ENCODE assay signal across 1 cellular context in the genomic region with DNA sequence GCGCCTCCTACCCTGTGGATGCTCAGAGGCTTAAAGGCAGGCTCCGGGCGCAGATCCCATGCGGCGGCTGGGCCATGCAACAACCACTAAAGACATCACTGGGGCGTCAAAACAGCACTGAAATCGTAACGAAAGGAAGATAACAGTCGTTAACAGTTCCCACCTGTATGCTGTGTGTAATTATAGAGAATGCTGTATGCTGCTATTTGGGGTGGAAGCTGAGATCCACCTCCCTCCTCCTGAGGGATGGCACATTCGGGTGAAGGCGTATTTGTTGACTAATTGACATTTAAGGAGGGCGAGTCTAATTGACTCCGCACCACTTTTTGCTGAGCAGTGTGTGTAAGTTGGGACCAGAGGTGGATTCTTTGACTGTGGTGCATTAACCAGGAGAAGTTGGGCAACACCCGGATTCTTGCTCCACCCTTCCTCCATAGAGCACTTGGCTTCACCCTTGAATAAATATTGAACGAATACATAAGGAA.
A peak's percentile ranks its signal among the peaks of the same experiment; 100 is the strongest.
TF ChIP-seq lines count a peak whose summit lies in the region.

No MANE protein-coding gene starts in this region.

TF ChIP-seq in K562, 482 proteins besides CTCF, POLR2A, EP300 and RAD21 (continued from another document):
- TF ChIP-seq, protein P1, sequence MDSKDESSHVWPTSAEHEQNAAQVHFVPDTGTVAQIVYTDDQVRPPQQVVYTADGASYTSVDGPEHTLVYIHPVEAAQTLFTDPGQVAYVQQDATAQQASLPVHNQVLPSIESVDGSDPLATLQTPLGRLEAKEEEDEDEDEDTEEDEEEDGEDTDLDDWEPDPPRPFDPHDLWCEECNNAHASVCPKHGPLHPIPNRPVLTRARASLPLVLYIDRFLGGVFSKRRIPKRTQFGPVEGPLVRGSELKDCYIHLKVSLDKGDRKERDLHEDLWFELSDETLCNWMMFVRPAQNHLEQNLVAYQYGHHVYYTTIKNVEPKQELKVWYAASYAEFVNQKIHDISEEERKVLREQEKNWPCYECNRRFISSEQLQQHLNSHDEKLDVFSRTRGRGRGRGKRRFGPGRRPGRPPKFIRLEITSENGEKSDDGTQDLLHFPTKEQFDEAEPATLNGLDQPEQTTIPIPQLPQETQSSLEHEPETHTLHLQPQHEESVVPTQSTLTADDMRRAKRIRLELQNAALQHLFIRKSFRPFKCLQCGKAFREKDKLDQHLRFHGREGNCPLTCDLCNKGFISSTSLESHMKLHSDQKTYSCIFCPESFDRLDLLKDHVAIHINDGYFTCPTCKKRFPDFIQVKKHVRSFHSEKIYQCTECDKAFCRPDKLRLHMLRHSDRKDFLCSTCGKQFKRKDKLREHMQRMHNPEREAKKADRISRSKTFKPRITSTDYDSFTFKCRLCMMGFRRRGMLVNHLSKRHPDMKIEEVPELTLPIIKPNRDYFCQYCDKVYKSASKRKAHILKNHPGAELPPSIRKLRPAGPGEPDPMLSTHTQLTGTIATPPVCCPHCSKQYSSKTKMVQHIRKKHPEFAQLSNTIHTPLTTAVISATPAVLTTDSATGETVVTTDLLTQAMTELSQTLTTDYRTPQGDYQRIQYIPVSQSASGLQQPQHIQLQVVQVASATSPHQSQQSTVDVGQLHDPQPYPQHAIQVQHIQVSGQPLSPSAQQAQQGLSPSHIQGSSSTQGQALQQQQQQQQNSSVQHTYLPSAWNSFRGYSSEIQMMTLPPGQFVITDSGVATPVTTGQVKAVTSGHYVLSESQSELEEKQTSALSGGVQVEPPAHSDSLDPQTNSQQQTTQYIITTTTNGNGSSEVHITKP (IDR thresholded peaks at IDR 0.05; ENCODE audit: partially characterized antibody): peak; percentile 98
- TF ChIP-seq, protein P2, sequence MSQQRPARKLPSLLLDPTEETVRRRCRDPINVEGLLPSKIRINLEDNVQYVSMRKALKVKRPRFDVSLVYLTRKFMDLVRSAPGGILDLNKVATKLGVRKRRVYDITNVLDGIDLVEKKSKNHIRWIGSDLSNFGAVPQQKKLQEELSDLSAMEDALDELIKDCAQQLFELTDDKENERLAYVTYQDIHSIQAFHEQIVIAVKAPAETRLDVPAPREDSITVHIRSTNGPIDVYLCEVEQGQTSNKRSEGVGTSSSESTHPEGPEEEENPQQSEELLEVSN (IDR thresholded peaks at IDR 0.05; ENCODE audit: borderline replicate concordance in 1 of 2, extremely low read depth in 1 of 2, insufficient read depth in 1 of 2, insufficient read length in 1 of 2, low read depth in 1 of 2, low read length in 1 of 2, poor library complexity in 1 of 2, severe bottlenecking in 1 of 2): peak in 1 of 2 experiments; percentile 8
- TF ChIP-seq CEBPG (CRISPR knock-in tag; IDR thresholded peaks at IDR 0.05) (no peak; the same call in 1 of the 2 replicates), CEBPG (tag; conservative IDR thresholded peaks at IDR 0.05 in 1 of 2, IDR thresholded peaks at IDR 0.05 in 1 of 2) (peak; percentile 28 to 81; a peak in 2 of 4 replicates), SRF (CRISPR knock-in tag; IDR thresholded peaks at IDR 0.05) (no peak)
